1 cellular context compared by ENCODE assay signal in the genomic region with DNA sequence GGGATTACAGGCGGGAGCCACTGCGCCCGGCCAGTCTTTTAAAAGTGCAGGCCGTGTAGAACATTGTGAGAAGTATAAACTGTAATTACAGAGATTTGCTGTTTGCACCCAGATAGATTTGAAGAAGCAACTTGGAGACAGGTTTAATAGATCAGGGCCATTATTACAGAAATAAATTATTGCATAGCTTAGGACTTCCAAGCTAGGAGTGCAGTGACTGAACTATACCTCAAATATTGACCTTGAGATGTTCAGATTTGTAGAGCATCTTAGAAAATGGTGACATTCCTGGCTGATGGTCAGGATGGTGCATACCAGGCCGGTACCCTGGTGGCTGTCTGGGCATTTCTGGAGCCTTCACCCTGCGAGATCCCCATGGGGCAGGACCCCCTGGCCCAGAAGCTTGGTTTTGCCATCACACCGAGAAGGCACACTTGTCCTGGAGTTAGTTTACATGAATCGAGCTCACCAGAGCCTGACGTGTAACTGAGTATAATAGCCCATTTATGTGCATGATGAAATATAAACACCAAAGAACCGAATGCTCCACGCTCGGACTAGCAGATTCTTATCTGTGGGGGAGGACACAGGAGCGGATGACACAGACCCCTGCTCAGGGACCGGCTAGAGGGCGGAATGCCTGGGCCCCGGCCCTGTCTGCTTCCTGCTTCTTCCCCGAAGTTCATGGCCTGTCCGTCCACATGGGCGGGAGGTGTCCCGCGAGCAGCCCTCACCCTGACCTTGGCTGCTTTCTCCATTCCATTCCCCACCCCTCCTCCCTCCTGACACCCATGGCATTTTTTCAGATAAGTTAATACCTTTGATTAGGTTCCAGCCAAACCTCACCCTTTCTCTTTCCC.
A peak's percentile ranks its signal among the peaks of the same experiment; 100 is the strongest.
TF ChIP-seq lines count a peak whose summit lies in the region.

No MANE protein-coding gene starts in this region.

TF ChIP-seq in K562, 482 proteins besides CTCF, POLR2A, EP300 and RAD21 (continued from another document):
- TF ChIP-seq, protein P1, sequence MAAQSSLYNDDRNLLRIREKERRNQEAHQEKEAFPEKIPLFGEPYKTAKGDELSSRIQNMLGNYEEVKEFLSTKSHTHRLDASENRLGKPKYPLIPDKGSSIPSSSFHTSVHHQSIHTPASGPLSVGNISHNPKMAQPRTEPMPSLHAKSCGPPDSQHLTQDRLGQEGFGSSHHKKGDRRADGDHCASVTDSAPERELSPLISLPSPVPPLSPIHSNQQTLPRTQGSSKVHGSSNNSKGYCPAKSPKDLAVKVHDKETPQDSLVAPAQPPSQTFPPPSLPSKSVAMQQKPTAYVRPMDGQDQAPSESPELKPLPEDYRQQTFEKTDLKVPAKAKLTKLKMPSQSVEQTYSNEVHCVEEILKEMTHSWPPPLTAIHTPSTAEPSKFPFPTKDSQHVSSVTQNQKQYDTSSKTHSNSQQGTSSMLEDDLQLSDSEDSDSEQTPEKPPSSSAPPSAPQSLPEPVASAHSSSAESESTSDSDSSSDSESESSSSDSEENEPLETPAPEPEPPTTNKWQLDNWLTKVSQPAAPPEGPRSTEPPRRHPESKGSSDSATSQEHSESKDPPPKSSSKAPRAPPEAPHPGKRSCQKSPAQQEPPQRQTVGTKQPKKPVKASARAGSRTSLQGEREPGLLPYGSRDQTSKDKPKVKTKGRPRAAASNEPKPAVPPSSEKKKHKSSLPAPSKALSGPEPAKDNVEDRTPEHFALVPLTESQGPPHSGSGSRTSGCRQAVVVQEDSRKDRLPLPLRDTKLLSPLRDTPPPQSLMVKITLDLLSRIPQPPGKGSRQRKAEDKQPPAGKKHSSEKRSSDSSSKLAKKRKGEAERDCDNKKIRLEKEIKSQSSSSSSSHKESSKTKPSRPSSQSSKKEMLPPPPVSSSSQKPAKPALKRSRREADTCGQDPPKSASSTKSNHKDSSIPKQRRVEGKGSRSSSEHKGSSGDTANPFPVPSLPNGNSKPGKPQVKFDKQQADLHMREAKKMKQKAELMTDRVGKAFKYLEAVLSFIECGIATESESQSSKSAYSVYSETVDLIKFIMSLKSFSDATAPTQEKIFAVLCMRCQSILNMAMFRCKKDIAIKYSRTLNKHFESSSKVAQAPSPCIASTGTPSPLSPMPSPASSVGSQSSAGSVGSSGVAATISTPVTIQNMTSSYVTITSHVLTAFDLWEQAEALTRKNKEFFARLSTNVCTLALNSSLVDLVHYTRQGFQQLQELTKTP (IDR thresholded peaks at IDR 0.05; ENCODE audit: low read depth in 1 of 2, partially characterized antibody in 2 of 2): no peak
- TF ChIP-seq FOS (IDR thresholded peaks at IDR 0.05; ENCODE audit: extremely low read depth, insufficient read length) (no peak), ZNF217 (CRISPR knock-in tag; IDR thresholded peaks at IDR 0.05) (no peak), MTA1 (IDR thresholded peaks at IDR 0.05; ENCODE audit: borderline replicate concordance) (0 out of 2 replicates have a peak, but pooled peaks have one; percentile 17), CREM (IDR thresholded peaks at IDR 0.05; ENCODE audit: low read depth) (0 out of 2 replicates have a peak, but pooled peaks have one; percentile 12), TRIM24 (IDR thresholded peaks at IDR 0.05) (peak in 1 of 2 experiments; percentile 47; a peak in 1 of 4 replicates), ZNF507 (tag; conservative IDR thresholded peaks at IDR 0.05) (no peak), POLR2G (IDR thresholded peaks at IDR 0.05; ENCODE audit: low read depth, low read length) (0 out of 2 replicates have a peak, but pooled peaks have one; percentile 17), MYNN (IDR thresholded peaks at IDR 0.05) (no peak), MYNN (CRISPR knock-in tag; IDR thresholded peaks at IDR 0.05) (no peak), CXXC5 (CRISPR knock-in tag; IDR thresholded peaks at IDR 0.05) (peak; percentile 54), MYC (IDR thresholded peaks at IDR 0.05; ENCODE audit: low read depth, low read length) (peak; percentile 60), MYC (CRISPR knock-in tag; IDR thresholded peaks at IDR 0.05; ENCODE audit: borderline replicate concordance, low read depth) (no peak), ESRRA (IDR thresholded peaks at IDR 0.05; ENCODE audit: borderline replicate concordance, low read depth) (peak; percentile 55; the same call in 1 of the 2 replicates), BRD4 (IDR thresholded peaks at IDR 0.05) (no peak), NBN (IDR thresholded peaks at IDR 0.05; ENCODE audit: low read depth) (peak; percentile 37; the same call in 1 of the 2 replicates), SMAD4 (CRISPR knock-in tag; conservative IDR thresholded peaks at IDR 0.05) (peak; percentile 68), BACH1 (tag; IDR thresholded peaks at IDR 0.05) (no peak)
- TF ChIP-seq, protein P2, sequence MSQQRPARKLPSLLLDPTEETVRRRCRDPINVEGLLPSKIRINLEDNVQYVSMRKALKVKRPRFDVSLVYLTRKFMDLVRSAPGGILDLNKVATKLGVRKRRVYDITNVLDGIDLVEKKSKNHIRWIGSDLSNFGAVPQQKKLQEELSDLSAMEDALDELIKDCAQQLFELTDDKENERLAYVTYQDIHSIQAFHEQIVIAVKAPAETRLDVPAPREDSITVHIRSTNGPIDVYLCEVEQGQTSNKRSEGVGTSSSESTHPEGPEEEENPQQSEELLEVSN (IDR thresholded peaks at IDR 0.05; ENCODE audit: borderline replicate concordance in 1 of 2, extremely low read depth in 1 of 2, insufficient read depth in 1 of 2, insufficient read length in 1 of 2, low read depth in 1 of 2, low read length in 1 of 2, poor library complexity in 1 of 2, severe bottlenecking in 1 of 2): peak in 1 of 2 experiments; percentile 8
